ENCODE assay signal across 8 cellular contexts in the genomic region with DNA sequence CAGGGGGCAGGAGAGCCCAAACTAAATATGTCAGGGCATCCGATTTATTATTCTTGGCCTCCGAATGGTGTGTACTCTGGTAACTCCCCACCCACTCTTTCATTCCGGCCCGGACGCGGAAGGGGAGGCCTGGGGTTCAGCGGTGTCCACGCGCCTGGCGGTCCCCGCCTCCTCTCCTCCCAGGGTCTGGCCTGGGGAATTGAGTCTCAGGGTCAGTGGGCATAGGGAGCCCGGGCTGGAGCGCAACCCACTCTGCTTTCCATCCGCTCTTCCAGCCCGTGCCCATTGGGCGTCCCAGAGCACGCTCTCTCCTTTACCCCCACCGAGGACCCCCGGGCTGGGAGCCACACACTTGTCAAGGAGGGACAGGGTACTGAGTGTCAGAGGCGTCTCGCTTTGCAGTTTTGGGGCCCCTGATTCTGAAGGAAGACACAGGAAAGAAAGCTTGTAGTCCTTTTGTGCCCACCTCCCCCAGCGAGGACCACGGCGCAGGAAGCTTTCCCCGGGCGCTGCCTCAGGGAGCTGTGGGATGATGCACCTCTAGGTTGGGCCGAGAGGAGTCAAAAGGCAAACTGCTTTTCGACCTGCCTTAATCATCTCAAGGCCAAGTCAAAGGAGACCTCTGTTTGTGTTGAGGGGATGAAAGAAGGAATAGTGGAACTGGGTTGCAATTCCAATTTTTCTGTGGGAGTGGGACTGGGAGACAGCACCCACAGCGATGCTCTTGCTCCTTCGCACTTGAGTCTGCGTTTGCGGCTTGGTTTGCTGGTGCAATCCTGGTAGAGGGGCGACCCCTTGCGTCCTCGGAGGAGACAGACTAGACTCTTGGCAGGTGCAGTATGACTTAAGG. TPM values are rescaled to one million over a fixed set of nuclear protein-coding genes. Genes with fewer than 3 reads are reported as not detected.
DNase-seq lines count a peak whose midpoint lies in the region; ATAC-seq and TF ChIP-seq lines count a peak whose summit lies in the region.

No MANE protein-coding gene starts in this region.

- H3K4me3 ChIP-seq in CD8-positive, alpha-beta T cell (ENCODE audit: low read depth, low read length) = no peak overlapping the region
- H3K4me3 ChIP-seq in epithelial cell of proximal tubule (ENCODE audit: low read depth, low read length) = peak overlapping the region; percentile 1

- H3K4me3 Mint-ChIP-seq in CD8-positive, alpha-beta T cell = peak overlapping the region; percentile 54
- peak overlapping the region; percentile 68 for H3K4me3 Mint-ChIP-seq in stimulated activated memory B cell treated with anti-CD40 and anti-IgM and Interleukin-4, amounts not matched to agents 10 μg/mL and 1 μg/mL and 100 μg/mL, for 72 hours

- TF ChIP-seq CTCF in CD8-positive, alpha-beta T cell (IDR thresholded peaks at IDR 0.05) = peak; percentile 25
- TF ChIP-seq CTCF in epithelial cell of proximal tubule (conservative IDR thresholded peaks at IDR 0.05; ENCODE audit: low read depth, low read length) = peak; percentile 94

- peaks cover 15% of the 10 kb centered on the region for H3K27me3 ChIP-seq in CD8-positive, alpha-beta T cell (ENCODE audit: insufficient read depth, low read length)

- peaks cover 16% of the 10 kb centered on the region for H3K4me1 ChIP-seq in CD8-positive, alpha-beta T cell (ENCODE audit: insufficient read depth, low read length)

- intact Hi-C loops in CD8-positive, alpha-beta T cell (cut with DNase I, micrococcal nuclease) = loop anchor here (5.0 to 10.0 kb wide), 3 partner anchors 1124 to 1806 kb away; no protein-coding TSS in a partner anchor

- H3K36me3 Mint-ChIP-seq in CD8-positive, alpha-beta T cell = no peaks in the 10 kb centered on the region
- no peaks in the 10 kb centered on the region for H3K36me3 Mint-ChIP-seq in stimulated activated memory B cell treated with anti-CD40 and anti-IgM and Interleukin-4, amounts not matched to agents 10 μg/mL and 1 μg/mL and 100 μg/mL, for 72 hours

- H3K9me3 Mint-ChIP-seq in CD8-positive, alpha-beta T cell = no peaks in the 10 kb centered on the region
- H3K9me3 Mint-ChIP-seq in stimulated activated memory B cell treated with anti-CD40 and anti-IgM and Interleukin-4, amounts not matched to agents 10 μg/mL and 1 μg/mL and 100 μg/mL, for 72 hours = no peaks in the 10 kb centered on the region

- no peak overlapping the region for H3K27ac ChIP-seq in CD8-positive, alpha-beta T cell (ENCODE audit: low read depth, low read length)

- ATAC-seq in CD8-positive, alpha-beta T cell = peak; percentile 36
- ATAC-seq in GM19452 (IDR thresholded peaks at IDR 0.05; ENCODE audit: unreplicated experiment) (peak; percentile 76), HG03469 (IDR thresholded peaks at IDR 0.05; ENCODE audit: unreplicated experiment) (peak; percentile 72)
- ATAC-seq in stimulated activated memory B cell treated with anti-CD40 and anti-IgM and Interleukin-4, amounts not matched to agents 10 μg/mL and 1 μg/mL and 100 μg/mL, for 72 hours = peak; percentile 74

- H3K4me1 Mint-ChIP-seq in CD8-positive, alpha-beta T cell (ENCODE audit: low read depth) = peaks cover 17% of the 10 kb centered on the region
- peaks cover 38% of the 10 kb centered on the region for H3K4me1 Mint-ChIP-seq in stimulated activated memory B cell treated with anti-CD40 and anti-IgM and Interleukin-4, amounts not matched to agents 10 μg/mL and 1 μg/mL and 100 μg/mL, for 72 hours

- no peaks in the 10 kb centered on the region for H3K9me3 ChIP-seq in CD8-positive, alpha-beta T cell (ENCODE audit: low read length)

- H3K27me3 Mint-ChIP-seq in CD8-positive, alpha-beta T cell (ENCODE audit: low read depth) = peaks cover 46% of the 10 kb centered on the region
- H3K27me3 Mint-ChIP-seq in stimulated activated memory B cell treated with anti-CD40 and anti-IgM and Interleukin-4, amounts not matched to agents 10 μg/mL and 1 μg/mL and 100 μg/mL, for 72 hours = peaks cover 63% of the 10 kb centered on the region

- H3K27ac Mint-ChIP-seq in CD8-positive, alpha-beta T cell = no peak overlapping the region
- H3K27ac Mint-ChIP-seq in stimulated activated memory B cell treated with anti-CD40 and anti-IgM and Interleukin-4, amounts not matched to agents 10 μg/mL and 1 μg/mL and 100 μg/mL, for 72 hours = no peak overlapping the region

- peak in 6 of 7 experiments; percentile 12 to 59 (median 40) for DNase-seq in CD8-positive, alpha-beta T cell
- DNase-seq in NCI-H748 treated with DMSO at 0.1 percent for 48 hours (lab: John Stamatoyannopoulos, UW) (peak; percentile 72), epithelial cell of proximal tubule (ENCODE audit: low read depth) (no peak), mucosa of gallbladder (ENCODE audit: low spot score) (peak; percentile 47)
- peak; percentile 79 for DNase-seq in activated CD8-positive, alpha-beta memory T cell treated with anti-CD3 and anti-CD28 coated beads for 24 hours

- H3K36me3 ChIP-seq in CD8-positive, alpha-beta T cell (ENCODE audit: insufficient read depth, low read length) = no peaks in the 10 kb centered on the region

- POLR2A ChIA-PET in CD8-positive, alpha-beta T cell (lab: Charles Lee) = no interaction called here

- CTCF ChIA-PET in CD8-positive, alpha-beta T cell (lab: Charles Lee) = no interaction called here

RNA-seq across cellular contexts. Expression of a gene that starts 2.5 kb away (rescaled TPM):
- not detected for total RNA-seq in CD8-positive, alpha-beta T cell
- 0.35 TPM in 1 of 2 replicates, not detected in the other for total RNA-seq in epithelial cell of proximal tubule
- total RNA-seq in mucosa of gallbladder = 3.4 TPM
